ENCODE assay signal across 8 cellular contexts in genomic region chr16:85819245-85819644, GRCh38. TPM values are rescaled to one million over a fixed set of nuclear protein-coding genes. Genes with fewer than 3 reads are reported as not detected.
DNase-seq lines count a peak whose midpoint lies in the region; ATAC-seq and TF ChIP-seq lines count a peak whose summit lies in the region.

No MANE protein-coding gene starts in this region.

- H3K4me3 Mint-ChIP-seq in activated CD4-positive, alpha-beta T cell treated with anti-CD3 and anti-CD28 coated beads, Interleukin-2, amount 10 ng/mL, durations not matched to agents 24 days and 14 days, result no peak overlapping the region

- in situ Hi-C loops in GM23248 (cut with MboI), result no loop called here

- H3K9me3 ChIP-seq in GM23248 (ENCODE audit: low read depth) (no peaks in the 10 kb centered on the region), colonic mucosa (no peaks in the 10 kb centered on the region), liver (ENCODE audit: control insufficient read depth in 4 of 4, low read length in 3 of 4) (no peaks in the 10 kb centered on the region)

- H3K4me3 ChIP-seq in GM23248, result no peak overlapping the region
- no peak overlapping the region for H3K4me3 ChIP-seq in colonic mucosa
- no peak overlapping the region for H3K4me3 ChIP-seq in liver (ENCODE audit: low read depth in 1 of 3, low read length in 3 of 3)

- H3K36me3 ChIP-seq in GM23248 (ENCODE audit: low read depth), result no peaks in the 10 kb centered on the region
- no peaks in the 10 kb centered on the region for H3K36me3 ChIP-seq in colonic mucosa
- H3K36me3 ChIP-seq in liver (ENCODE audit: control insufficient read depth in 4 of 4, insufficient read depth in 3 of 4, low read depth in 1 of 4, low read length in 3 of 4), result no peaks in the 10 kb centered on the region

- H3K36me3 Mint-ChIP-seq in activated CD4-positive, alpha-beta T cell treated with anti-CD3 and anti-CD28 coated beads, Interleukin-2, amount 10 ng/mL, durations not matched to agents 24 days and 14 days (ENCODE audit: low read depth), result no peaks in the 10 kb centered on the region

- no peak for ATAC-seq in GM18505 (IDR thresholded peaks at IDR 0.05; ENCODE audit: unreplicated experiment)

- peaks cover 7% of the 10 kb centered on the region for H3K27me3 Mint-ChIP-seq in activated CD4-positive, alpha-beta T cell treated with anti-CD3 and anti-CD28 coated beads, Interleukin-2, amount 10 ng/mL, durations not matched to agents 24 days and 14 days

- TF ChIP-seq CTCF in AG09319 (IDR thresholded peaks at IDR 0.05; ENCODE audit: low read depth, low read length) (peak; percentile 74), colonic mucosa (IDR thresholded peaks at IDR 0.05) (peak; percentile 75), liver (IDR thresholded peaks at IDR 0.05; ENCODE audit: low read depth, low read length, missing input control) (peak; percentile 75)

- peaks cover 42% of the 10 kb centered on the region for H3K27me3 ChIP-seq in GM23248 (replicated peaks; ENCODE audit: insufficient read depth)
- no peaks in the 10 kb centered on the region for H3K27me3 ChIP-seq in colonic mucosa
- H3K27me3 ChIP-seq in liver (ENCODE audit: control insufficient read depth in 4 of 4, insufficient read depth in 4 of 4, low read length in 3 of 4), result no peaks in the 10 kb centered on the region

- peak; percentile 36 for DNase-seq in AG09319 (ENCODE audit: extremely low read depth, low read depth)
- DNase-seq in GM23248, result peak; percentile 77
- DNase-seq in NCI-H526 (lab: John Stamatoyannopoulos, UW), result peak; percentile 9 to 80
- peak; percentile 95 for DNase-seq in activated CD4-positive, alpha-beta T cell treated with anti-CD3 and anti-CD28 coated beads, Interleukin-2, amount 10 ng/mL, durations not matched to agents 24 days and 14 days
- peak; percentile 94 for DNase-seq in colonic mucosa
- DNase-seq in stimulated activated CD4-positive, alpha-beta T cell treated with anti-CD3 and anti-CD28 coated beads, TNF-alpha, amount 100 ng/mL, for 4 hours (ENCODE audit: low read depth in 3 of 3), result peak; percentile 69 to 79 (median 74)

- no peak overlapping the region for H2AFZ ChIP-seq in GM23248

- no peaks in the 10 kb centered on the region for H3K79me2 ChIP-seq in GM23248 (ENCODE audit: insufficient read depth)

- 5 to 11% methylated on average over 10 of the region's 10 CpGs for WGBS in GM23248 (ENCODE audit: low coverage in 1 of 2, low lambda C conversion rate in 2 of 2, missing lambda C conversion rate in 2 of 2), 2 experiments
- WGBS in liver, result 2% methylated on average over 10 of the region's 10 CpGs

- intact Hi-C loops in activated CD4-positive, alpha-beta T cell treated with anti-CD3 and anti-CD28 coated beads, Interleukin-2, amount 10 ng/mL, durations not matched to agents 24 days and 14 days (cut with micrococcal nuclease), result loop anchor here (10.0 kb wide), 1 partner anchor 706 kb away; no protein-coding TSS in a partner anchor
- intact Hi-C loops in colonic mucosa (cut with DNase I), result no loop called here

- no peaks in the 10 kb centered on the region for H3K9me2 ChIP-seq in GM23248 (ENCODE audit: insufficient read depth)

- no peak overlapping the region for H3K9ac ChIP-seq in GM23248
- no peak overlapping the region for H3K9ac ChIP-seq in colonic mucosa (ENCODE audit: low read depth in 2 of 2, low read length in 2 of 2)
- H3K9ac ChIP-seq in liver (ENCODE audit: low read depth in 1 of 2, low read length in 2 of 2), result no peak overlapping the region

- TF ChIP-seq POLR2A in GM18505 (IDR thresholded peaks at IDR 0.05; ENCODE audit: borderline replicate concordance, extremely low read depth, insufficient read depth, insufficient read length), result no peak

- H3K4me1 Mint-ChIP-seq in activated CD4-positive, alpha-beta T cell treated with anti-CD3 and anti-CD28 coated beads, Interleukin-2, amount 10 ng/mL, durations not matched to agents 24 days and 14 days, result peaks cover 7% of the 10 kb centered on the region

- H3K4me2 ChIP-seq in GM23248 (ENCODE audit: unreplicated experiment), result no peak overlapping the region

- H3K27ac ChIP-seq in GM23248, result no peak overlapping the region
- H3K27ac ChIP-seq in colonic mucosa, result no peak overlapping the region
- H3K27ac ChIP-seq in liver (ENCODE audit: low read depth in 1 of 2, low read length in 2 of 2), result no peak overlapping the region

- no peaks in the 10 kb centered on the region for H4K20me1 ChIP-seq in GM23248 (ENCODE audit: insufficient read depth)

- no peaks in the 10 kb centered on the region for H3K4me1 ChIP-seq in GM23248 (ENCODE audit: insufficient read depth)
- H3K4me1 ChIP-seq in colonic mucosa, result peaks cover 9% of the 10 kb centered on the region
- peaks cover 0 to 7% (median 4%) of the 10 kb centered on the region in 4 donors for H3K4me1 ChIP-seq in liver (ENCODE audit: control insufficient read depth in 4 of 4, insufficient read depth in 4 of 4, low read length in 3 of 4)

- peak; percentile 71 to 85 for TF ChIP-seq RAD21 in liver (IDR thresholded peaks at IDR 0.05)

- peak overlapping the region; percentile 8 for H3K27ac Mint-ChIP-seq in activated CD4-positive, alpha-beta T cell treated with anti-CD3 and anti-CD28 coated beads, Interleukin-2, amount 10 ng/mL, durations not matched to agents 24 days and 14 days

- H3K9me3 Mint-ChIP-seq in activated CD4-positive, alpha-beta T cell treated with anti-CD3 and anti-CD28 coated beads, Interleukin-2, amount 10 ng/mL, durations not matched to agents 24 days and 14 days, result no peaks in the 10 kb centered on the region

- no peaks in the 10 kb centered on the region for H3F3A ChIP-seq in GM23248 (ENCODE audit: insufficient read depth)

TF ChIP-seq in liver, 16 proteins besides CTCF, POLR2A, EP300 and RAD21:
- no peak for TF ChIP-seq HNF4A (conservative IDR thresholded peaks at IDR 0.05)
- no peak for TF ChIP-seq TAF1 (conservative IDR thresholded peaks at IDR 0.05)
- TF ChIP-seq, protein P1, sequence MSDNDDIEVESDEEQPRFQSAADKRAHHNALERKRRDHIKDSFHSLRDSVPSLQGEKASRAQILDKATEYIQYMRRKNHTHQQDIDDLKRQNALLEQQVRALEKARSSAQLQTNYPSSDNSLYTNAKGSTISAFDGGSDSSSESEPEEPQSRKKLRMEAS (IDR thresholded peaks at IDR 0.05), result no peak
- TF ChIP-seq, protein P2, sequence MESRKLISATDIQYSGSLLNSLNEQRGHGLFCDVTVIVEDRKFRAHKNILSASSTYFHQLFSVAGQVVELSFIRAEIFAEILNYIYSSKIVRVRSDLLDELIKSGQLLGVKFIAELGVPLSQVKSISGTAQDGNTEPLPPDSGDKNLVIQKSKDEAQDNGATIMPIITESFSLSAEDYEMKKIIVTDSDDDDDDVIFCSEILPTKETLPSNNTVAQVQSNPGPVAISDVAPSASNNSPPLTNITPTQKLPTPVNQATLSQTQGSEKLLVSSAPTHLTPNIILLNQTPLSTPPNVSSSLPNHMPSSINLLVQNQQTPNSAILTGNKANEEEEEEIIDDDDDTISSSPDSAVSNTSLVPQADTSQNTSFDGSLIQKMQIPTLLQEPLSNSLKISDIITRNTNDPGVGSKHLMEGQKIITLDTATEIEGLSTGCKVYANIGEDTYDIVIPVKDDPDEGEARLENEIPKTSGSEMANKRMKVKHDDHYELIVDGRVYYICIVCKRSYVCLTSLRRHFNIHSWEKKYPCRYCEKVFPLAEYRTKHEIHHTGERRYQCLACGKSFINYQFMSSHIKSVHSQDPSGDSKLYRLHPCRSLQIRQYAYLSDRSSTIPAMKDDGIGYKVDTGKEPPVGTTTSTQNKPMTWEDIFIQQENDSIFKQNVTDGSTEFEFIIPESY (IDR thresholded peaks at IDR 0.05), result no peak
- no peak for TF ChIP-seq JUND (IDR thresholded peaks at IDR 0.05)
- TF ChIP-seq REST (IDR thresholded peaks at IDR 0.05), result no peak
- no peak for TF ChIP-seq FOXA2 (IDR thresholded peaks at IDR 0.05)
- no peak for TF ChIP-seq NR2F2 (IDR thresholded peaks at IDR 0.05)
- no peak for TF ChIP-seq GABPA (IDR thresholded peaks at IDR 0.05 in 1 of 2, conservative IDR thresholded peaks at IDR 0.05 in 1 of 2)
- no peak for TF ChIP-seq EGR1 (IDR thresholded peaks at IDR 0.05; ENCODE audit: low read depth in 2 of 2)
- TF ChIP-seq FOXA1 (IDR thresholded peaks at IDR 0.05), result no peak

RNA-seq across cellular contexts. Expression of gene COX4I1, which starts 19.8 kb away (rescaled TPM):
- total RNA-seq in GM23248 (2014; rRNA removed; shearing (Covaris generic)), result 310 and 390 TPM in 2 replicates
- polyA plus RNA-seq in GM23248 (2016; fragmentation: Nextera tagmentation; extraction: Ambion mirVana), result 564 and 566 TPM in 2 replicates
- total RNA-seq in activated CD4-positive, alpha-beta T cell treated with anti-CD3 and anti-CD28 coated beads, Interleukin-2, amount 10 ng/mL, durations not matched to agents 24 days and 14 days, result 555 and 569 TPM in 2 replicates
- 1,000 to 10,000 TPM; 1,080 to 1,242 TPM for total RNA-seq in colonic mucosa
- 100 to 1,000 TPM; 186 to 195 TPM for total RNA-seq in liver
- polyA plus RNA-seq in liver, result 100 to 1,000 TPM; 466 to 576 TPM

RNA-seq across cellular contexts. Expression of gene EMC8, which starts 19.9 kb away (rescaled TPM):
- total RNA-seq in GM23248 (2014; rRNA removed; shearing (Covaris generic)), result 35.2 and 44.1 TPM in 2 replicates
- polyA plus RNA-seq in GM23248 (2016; fragmentation: Nextera tagmentation; extraction: Ambion mirVana), result 39.4 and 41.7 TPM in 2 replicates
- total RNA-seq in activated CD4-positive, alpha-beta T cell treated with anti-CD3 and anti-CD28 coated beads, Interleukin-2, amount 10 ng/mL, durations not matched to agents 24 days and 14 days, result 49.1 and 57.1 TPM in 2 replicates
- 10 to 100 TPM; 30.6 to 49.8 TPM for total RNA-seq in colonic mucosa
- total RNA-seq in liver, result 10 to 100 TPM; 12.0 to 12.4 TPM
- 10 to 100 TPM; 12.1 to 12.4 TPM for polyA plus RNA-seq in liver

Comparison
In these comparisons a context has a peak if more than half of its experiments do, and no peak if none do; other contexts are left out.
1. DNase-seq: peak in every context shown above with its lines; median percentile 95 in activated CD4-positive, alpha-beta T cell treated with anti-CD3 and anti-CD28 coated beads, Interleukin-2, amount 10 ng/mL, durations not matched to agents 24 days and 14 days; 94 in colonic mucosa; 77 in GM23248; 74 in stimulated activated CD4-positive, alpha-beta T cell treated with anti-CD3 and anti-CD28 coated beads, TNF-alpha, amount 100 ng/mL, for 4 hours; 44 in NCI-H526; 36 in AG09319.